ENCODE assay signal across 6 cellular contexts in the genomic region with DNA sequence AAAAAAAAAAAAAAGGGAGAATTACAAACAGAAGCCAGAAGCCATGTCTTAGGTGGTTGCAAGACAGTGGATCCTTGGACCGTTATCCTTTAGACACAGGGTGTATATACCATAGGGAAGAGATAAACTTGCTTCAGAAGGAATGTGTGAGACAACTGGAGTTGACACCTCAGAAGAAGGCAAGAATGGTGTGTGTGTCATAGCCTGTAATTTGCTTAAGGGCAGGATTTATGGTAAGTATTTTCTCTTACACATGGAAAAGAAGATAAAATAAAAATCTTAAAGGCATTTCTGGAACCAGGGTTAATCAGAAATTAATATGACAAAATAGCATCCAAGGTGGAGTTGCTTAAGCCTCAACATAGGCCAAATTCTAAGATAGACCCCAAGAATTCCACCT.
"Had no signal": no experiment of that assay in that cellular context is flagged by ENCODE, and none has a peak within 500 bp of the region (broad histone marks: within the 10 kb centered on the region; RNA-seq: fewer than 3 reads in every experiment).

No MANE protein-coding gene starts in this region.

- H3K4me3 Mint-ChIP-seq: H9 had no signal

- ATAC-seq: K562 had no signal

- DNase-seq: GOT3, H9, HCEC 1CT, IMR-90, KG1 had no signal

- H3K4me3 ChIP-seq: K562 had no signal
